In the genomic region with DNA sequence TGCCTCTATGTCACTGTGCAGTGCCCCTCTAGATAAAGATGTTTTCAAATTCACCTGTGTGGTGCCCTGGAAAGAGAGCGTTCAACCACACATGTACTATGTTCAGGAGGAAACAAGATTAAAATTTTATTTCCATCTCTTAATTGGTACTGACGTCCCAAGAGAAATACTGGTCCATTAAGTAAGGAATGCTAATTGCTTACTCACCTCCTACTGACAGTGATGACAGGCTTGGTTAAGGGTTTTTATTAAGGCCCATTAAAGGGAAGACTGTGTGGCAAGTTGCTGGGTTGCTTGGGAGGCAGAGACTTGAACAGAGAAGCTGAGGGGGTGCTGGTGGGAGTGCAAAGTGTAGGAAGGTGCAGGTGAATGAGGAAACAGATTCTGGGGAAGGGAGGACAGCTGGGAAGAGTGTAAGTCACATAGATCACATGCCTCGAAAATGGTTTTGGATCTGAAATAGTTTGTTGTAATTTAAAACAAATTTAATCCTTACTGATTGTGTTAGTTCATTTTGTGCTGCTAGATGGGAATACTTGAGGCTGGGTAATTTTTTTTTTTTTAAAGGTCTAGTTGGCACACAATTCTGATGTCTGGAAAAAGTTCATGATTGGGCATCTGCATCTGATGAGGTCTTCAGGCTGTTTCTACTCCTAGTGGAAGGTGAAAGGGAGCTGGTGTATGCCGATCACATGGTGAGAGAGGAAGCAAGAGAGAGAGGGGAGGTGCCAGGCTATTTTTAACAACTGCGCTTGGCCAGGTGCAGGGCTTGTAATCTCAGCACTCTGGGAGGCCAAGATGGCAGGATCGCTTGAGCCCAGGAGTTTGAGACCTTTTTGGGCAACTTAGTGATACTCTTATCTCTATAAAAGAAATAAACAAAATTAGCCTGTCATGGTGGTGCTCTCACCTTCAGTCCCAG, we compare ENCODE assay signal across 18 cellular contexts.
"Had no signal": no experiment of that assay in that cellular context is flagged by ENCODE, and none has a peak within 500 bp of the region (broad histone marks: within the 10 kb centered on the region; RNA-seq: fewer than 3 reads in every experiment).

No MANE protein-coding gene starts in this region.

- ATAC-seq: activated CD8-positive, alpha-beta T cell treated with anti-CD3 and anti-CD28 coated beads for 36 hours; esophagus mucosa; left lobe of liver; naive thymus-derived CD8-positive, alpha-beta T cell had no signal

- DNase-seq: activated B cell treated with CpG ODN at 0.5 μM for 24 hours; activated CD4-positive, alpha-beta T cell treated with anti-CD3 and anti-CD28 coated beads for 48 hours; activated CD8-positive, alpha-beta T cell treated with anti-CD3 and anti-CD28 coated beads for 36 hours; activated gamma-delta T cell; activated naive CD8-positive, alpha-beta T cell treated with anti-CD3 and anti-CD28 coated beads, Interleukin-2, amount 10 ng/mL, durations not matched to agents 7 days and 5 days; activated T-cell treated with anti-CD3 and anti-CD28 coated beads, Interleukin-2, amount 50 U/mL, for 48 hours; brain microvascular endothelial cell; naive thymus-derived CD8-positive, alpha-beta T cell; retina; stimulated activated CD4-positive, alpha-beta T cell treated with anti-CD3 and anti-CD28 coated beads, Interleukin-12 subunit alpha, Interleukin-12 subunit beta, amount 100 ng/mL, for 4 hours; stimulated activated CD4-positive, alpha-beta T cell treated with anti-CD3 and anti-CD28 coated beads, Interleukin-2, amount 100 ng/mL, for 24 hours; thyroid gland had no signal

- H3K27me3 ChIP-seq: brain microvascular endothelial cell, hepatocyte, neutrophil, thyroid gland had no signal

- H3K4me2 ChIP-seq: hepatocyte had no signal

- H3K79me2 ChIP-seq: hepatocyte had no signal

- H3K9me3 ChIP-seq: neutrophil, thyroid gland had no signal

- H3K4me1 Mint-ChIP-seq: activated naive CD8-positive, alpha-beta T cell treated with anti-CD3 and anti-CD28 coated beads, Interleukin-2, amount 10 ng/mL, durations not matched to agents 7 days and 5 days; central memory CD8-positive, alpha-beta T cell; naive thymus-derived CD8-positive, alpha-beta T cell had no signal

- H2AFZ ChIP-seq: hepatocyte had no signal

- H3K4me3 Mint-ChIP-seq: activated B cell treated with CpG ODN at 0.5 μM for 24 hours; activated CD8-positive, alpha-beta T cell treated with anti-CD3 and anti-CD28 coated beads for 36 hours; activated naive CD8-positive, alpha-beta T cell treated with anti-CD3 and anti-CD28 coated beads, Interleukin-2, amount 10 ng/mL, durations not matched to agents 7 days and 5 days; central memory CD8-positive, alpha-beta T cell; naive thymus-derived CD8-positive, alpha-beta T cell had no signal

- H3K9me3 Mint-ChIP-seq: activated naive CD8-positive, alpha-beta T cell treated with anti-CD3 and anti-CD28 coated beads, Interleukin-2, amount 10 ng/mL, durations not matched to agents 7 days and 5 days; central memory CD8-positive, alpha-beta T cell had no signal

- H3K27ac ChIP-seq: brain microvascular endothelial cell, coronary artery, hepatocyte, neutrophil, thyroid gland had no signal

- H3K4me1 ChIP-seq: thyroid gland had no signal

- H3K27ac Mint-ChIP-seq: activated B cell treated with CpG ODN at 0.5 μM for 24 hours; activated CD8-positive, alpha-beta T cell treated with anti-CD3 and anti-CD28 coated beads for 36 hours; activated naive CD8-positive, alpha-beta T cell treated with anti-CD3 and anti-CD28 coated beads, Interleukin-2, amount 10 ng/mL, durations not matched to agents 7 days and 5 days; naive thymus-derived CD8-positive, alpha-beta T cell had no signal

- H3K4me3 ChIP-seq: coronary artery, hepatocyte, thyroid gland had no signal

- H3K36me3 Mint-ChIP-seq: activated naive CD8-positive, alpha-beta T cell treated with anti-CD3 and anti-CD28 coated beads, Interleukin-2, amount 10 ng/mL, durations not matched to agents 7 days and 5 days; naive thymus-derived CD8-positive, alpha-beta T cell had no signal

- H3K36me3 ChIP-seq: brain microvascular endothelial cell, neutrophil, thyroid gland had no signal
